11 cellular contexts compared by ENCODE assay signal in the genomic region with DNA sequence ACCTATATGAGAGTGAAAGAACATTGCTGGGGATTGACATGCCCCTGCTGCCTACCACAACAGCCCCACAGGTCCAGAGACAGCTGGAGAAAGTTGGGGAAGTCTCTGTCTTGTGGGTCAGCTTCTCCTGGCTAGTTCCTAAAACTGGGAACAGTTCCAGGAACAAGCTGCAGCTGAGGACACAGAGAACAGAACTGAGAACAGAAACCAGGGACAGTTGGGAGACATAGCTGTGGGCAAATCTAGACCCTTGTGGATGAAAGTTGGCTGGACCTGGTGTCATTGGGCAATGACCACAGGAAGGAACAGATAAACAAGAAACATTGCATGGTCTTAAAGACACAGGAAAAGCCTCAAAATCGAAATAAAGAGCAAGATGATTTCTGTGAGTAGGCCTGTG. TPM values are rescaled to one million over a fixed set of nuclear protein-coding genes. Genes with fewer than 3 reads are reported as not detected.
DNase-seq lines count a peak whose midpoint lies in the region; ATAC-seq and TF ChIP-seq lines count a peak whose summit lies in the region.
"Had no signal": no experiment of that assay in that cellular context is flagged by ENCODE, and none has a peak within 500 bp of the region (broad histone marks: within the 10 kb centered on the region; RNA-seq: fewer than 3 reads in every experiment).

No MANE protein-coding gene starts in this region.

- H4K91ac ChIP-seq in IMR-90 (ENCODE audit: insufficient read depth, low read depth, low read length): peak overlapping the region; percentile 35

- H3K9me3 ChIP-seq in IMR-90 (ENCODE audit: control insufficient read depth, insufficient read depth, low read length) (no peaks in the 10 kb centered on the region), stomach (no peaks in the 10 kb centered on the region)

- H3K4me1 ChIP-seq in IMR-90 (ENCODE audit: control insufficient read depth, insufficient read depth, low read length) (peaks cover 4% of the 10 kb centered on the region), stomach (peaks cover 2 to 54% (median 20%) of the 10 kb centered on the region in 4 donors)

- dilution Hi-C loops in IMR-90 (cut with HindIII; ENCODE audit: low sequenced_read_pairs, unreplicated experiment): no loop called here

- TF ChIP-seq CTCF in IMR-90 (conservative IDR thresholded peaks at IDR 0.05; ENCODE audit: low read depth, low read length) (no peak), coronary artery (IDR thresholded peaks at IDR 0.05) (no peak), stomach (IDR thresholded peaks at IDR 0.05) (no peak)

- peak overlapping the region; percentile 24; the same call in 1 of the 2 replicates for H3K4ac ChIP-seq in IMR-90 (ENCODE audit: low read depth, low read length)

- TF ChIP-seq RAD21 in IMR-90 (IDR thresholded peaks at IDR 0.05; ENCODE audit: low read length): no peak

- H3K27me3 ChIP-seq in IMR-90 (ENCODE audit: control insufficient read depth, insufficient read depth, low read length) (no peaks in the 10 kb centered on the region), stomach (no peaks in the 10 kb centered on the region)

- H2AK9ac ChIP-seq in IMR-90 (replicated peaks; ENCODE audit: low read depth, low read length, poor library complexity): no peak overlapping the region

- BruUV-seq in IMR-90 (replicated peaks; lab: Mats Ljungman, UMichigan): no TSS peak

- peak overlapping the region; percentile 14; the same call in 1 of the 2 replicates for H3K27ac ChIP-seq in IMR-90 (ENCODE audit: insufficient read depth, low read length)
- peak overlapping the region in 1 of 2 donors; percentile 50 for H3K27ac ChIP-seq in coronary artery
- H3K27ac ChIP-seq in stomach: peak overlapping the region in 3 of 5 donors; percentile 36 to 55 (median 40)

- no peaks in the 10 kb centered on the region for H3K36me3 ChIP-seq in IMR-90 (ENCODE audit: control insufficient read depth, insufficient read depth, low read length)
- no peaks in the 10 kb centered on the region for H3K36me3 ChIP-seq in stomach

- peak overlapping the region; percentile 60 for H2AFZ ChIP-seq in IMR-90 (replicated peaks; ENCODE audit: low read length, poor library complexity)

- H3K4me3 ChIP-seq in IMR-90 (ENCODE audit: insufficient read depth, low read depth, low read length): no peak overlapping the region
- no peak overlapping the region for H3K4me3 ChIP-seq in coronary artery
- no peak overlapping the region for H3K4me3 ChIP-seq in stomach

- H3K14ac ChIP-seq in IMR-90 (replicated peaks; ENCODE audit: low read depth, low read length): 0 out of 2 replicates have a peak overlapping the region, but pooled peaks have one; percentile 42

- H4K8ac ChIP-seq in IMR-90 (ENCODE audit: low read depth in 2 of 2, low read length in 2 of 2): peak overlapping the region; percentile 8 to 75; a peak in 2 of 4 replicates

- H2BK15ac ChIP-seq in IMR-90 (ENCODE audit: low read depth, low read length): peak overlapping the region; percentile 48; the same call in 2 of the 3 replicates

- in situ Hi-C loops in IMR-90 (cut with MboI; ENCODE audit: low sequenced_read_pairs): loop anchor here (5.0 to 10.0 kb wide), 2 partner anchors 307 to 1064 kb away; no protein-coding TSS in a partner anchor

- CTCF ChIA-PET in IMR-90 (lab: Yijun Ruan, JAX): interaction anchor here (0.7 to 1.3 kb wide), 3 partner anchors 41 to 220 kb away, joined by 3 to 4 read pairs (median 4); no protein-coding TSS in a partner anchor

- H2BK120ac ChIP-seq in IMR-90 (ENCODE audit: low read depth, low read length): peak overlapping the region; percentile 29

- no peak overlapping the region for H2AK5ac ChIP-seq in IMR-90 (ENCODE audit: low read depth, low read length)

- TF ChIP-seq POLR2A in IMR-90 (IDR thresholded peaks at IDR 0.05; ENCODE audit: low read depth, low read length) (no peak), stomach (IDR thresholded peaks at IDR 0.05) (no peak)

- peak; percentile 63 for ATAC-seq in IMR-90 (ENCODE audit: low read depth)
- ATAC-seq in left lobe of liver: peak; percentile 71
- no peak for ATAC-seq in GM21381 (IDR thresholded peaks at IDR 0.05; ENCODE audit: unreplicated experiment)

- no CpG with 5 or more reads among the region's 1 CpG for WGBS in IMR-90 (ENCODE audit: extremely low coverage in 2 of 2, insufficient read length in 1 of 2), 2 experiments
- 36 to 73% (median 53%) methylated on average over 1 of the region's 1 CpG for WGBS in stomach, 5 donors

- peak overlapping the region; percentile 41; the same call in 1 of the 2 replicates for H3K9ac ChIP-seq in IMR-90 (ENCODE audit: low read depth, low read length)

- H4K5ac ChIP-seq in IMR-90 (ENCODE audit: low read depth, low read length): 0 out of 2 replicates have a peak overlapping the region, but pooled peaks have one; percentile 60

- POLR2A ChIA-PET in IMR-90 (lab: Charles Lee; ENCODE audit: unreplicated experiment): no interaction called here

- H2BK5ac ChIP-seq in IMR-90 (ENCODE audit: low read depth, low read length, poor library complexity, severe bottlenecking): no peak overlapping the region

- intact Hi-C loops in IMR-90 (cut with micrococcal nuclease): no loop called here
- intact Hi-C loops in stomach (cut with DNase I; ENCODE audit: low total_unique reads): no loop called here

- peak overlapping the region; percentile 51; the same call in 1 of the 2 replicates for H2BK20ac ChIP-seq in IMR-90 (ENCODE audit: low read depth, low read length)

- H3K23ac ChIP-seq in IMR-90 (ENCODE audit: low read depth, low read length): no peak overlapping the region

- H3K4me2 ChIP-seq in IMR-90 (ENCODE audit: low read depth, low read length): 0 out of 2 replicates have a peak overlapping the region, but pooled peaks have one; percentile 41

- H4K20me1 ChIP-seq in IMR-90 (ENCODE audit: insufficient read depth, low read length): no peaks in the 10 kb centered on the region

- no peak overlapping the region for H3K56ac ChIP-seq in IMR-90 (ENCODE audit: extremely low read depth, insufficient read depth, low read length)

- peak overlapping the region; percentile 95 for H3K18ac ChIP-seq in IMR-90 (ENCODE audit: low read depth, low read length)

- no peaks in the 10 kb centered on the region for H3K9me1 ChIP-seq in IMR-90 (ENCODE audit: insufficient read depth, low read length)

- TF ChIP-seq EP300 in stomach (IDR thresholded peaks at IDR 0.05): no peak

- no peaks in the 10 kb centered on the region for H3K79me1 ChIP-seq in IMR-90 (ENCODE audit: low read depth in 1 of 2, low read length in 2 of 2)

- DNase-seq in IMR-90 (peak; percentile 39), coronary artery (ENCODE audit: low spot score) (peak; percentile 75), left lobe of liver (ENCODE audit: low spot score) (peak; percentile 62), stomach (peak; percentile 26), nucleus accumbens (lab: John Stamatoyannopoulos, UW) (no peak), GF-D8 (lab: John Stamatoyannopoulos, UW) (no peak)
- DNase-seq in stimulated activated CD4-positive, alpha-beta T cell treated with anti-CD3 and anti-CD28 coated beads, Interleukin-12 subunit alpha, Interleukin-12 subunit beta, amount 100 ng/mL, for 4 hours: no peak
- DNase-seq: activated CD4-positive, alpha-beta T cell treated with anti-CD3 and anti-CD28 coated beads for 48 hours; activated gamma-delta T cell; NCI-H748 treated with DMSO at 0.1 percent for 48 hours had no signal

TF ChIP-seq in IMR-90, 13 proteins besides CTCF, POLR2A, EP300 and RAD21:
- TF ChIP-seq CEBPB (IDR thresholded peaks at IDR 0.05; ENCODE audit: low read depth, low read length): peak; percentile 72
- TF ChIP-seq RCOR1 (IDR thresholded peaks at IDR 0.05; ENCODE audit: insufficient replicate concordance, low read length): no peak

RNA-seq across cellular contexts. Expression of a gene that starts 58.3 kb away (rescaled TPM):
- total RNA-seq in IMR-90 (2012; rRNA removed): 36.4 and 62.5 TPM in 2 replicates
- polyA plus RNA-seq in IMR-90 (2012; rRNA removed): 32.8 and 40.0 TPM in 2 replicates
- polyA plus RNA-seq in IMR-90 (2012; cell fraction: cytosol; rRNA removed): 4.7 and 5.5 TPM in 2 replicates
- 1.2 and 13.8 TPM in 2 replicates for polyA plus RNA-seq in IMR-90 (2012; cell fraction: nucleus; rRNA removed; ENCODE audit: low replicate concordance)
- 42.5 TPM for total RNA-seq in left lobe of liver
- 10 to 100 TPM; 15.8 to 41.1 (median 26.6) TPM for total RNA-seq in stomach
- polyA plus RNA-seq in stomach: 10 to 100 TPM; 46.1 to 96.4 (median 89.2) TPM

Comparison
In these comparisons a context has a peak if more than half of its experiments do, and no peak if none do; other contexts are left out.
1. DNase-seq: peak in IMR-90 (single experiment), coronary artery (single experiment), left lobe of liver (single experiment) and stomach (single experiment); none in nucleus accumbens (0 of 56), stimulated activated CD4-positive, alpha-beta T cell treated with anti-CD3 and anti-CD28 coated beads, Interleukin-12 subunit alpha, Interleukin-12 subunit beta, amount 100 ng/mL, for 4 hours (single experiment) and GF-D8 (single experiment).